In genomic region chr4:2395584-2395983, GRCh38 we compare ENCODE assay signal across 1 cellular context.
TF ChIP-seq lines count a peak whose summit lies in the region.

No MANE protein-coding gene starts in this region.

TF ChIP-seq in HepG2, 621 proteins besides CTCF, POLR2A, EP300 and RAD21:
- TF ChIP-seq RAD51 (IDR thresholded peaks at IDR 0.05; ENCODE audit: borderline replicate concordance) = no peak
- TF ChIP-seq, protein P1, sequence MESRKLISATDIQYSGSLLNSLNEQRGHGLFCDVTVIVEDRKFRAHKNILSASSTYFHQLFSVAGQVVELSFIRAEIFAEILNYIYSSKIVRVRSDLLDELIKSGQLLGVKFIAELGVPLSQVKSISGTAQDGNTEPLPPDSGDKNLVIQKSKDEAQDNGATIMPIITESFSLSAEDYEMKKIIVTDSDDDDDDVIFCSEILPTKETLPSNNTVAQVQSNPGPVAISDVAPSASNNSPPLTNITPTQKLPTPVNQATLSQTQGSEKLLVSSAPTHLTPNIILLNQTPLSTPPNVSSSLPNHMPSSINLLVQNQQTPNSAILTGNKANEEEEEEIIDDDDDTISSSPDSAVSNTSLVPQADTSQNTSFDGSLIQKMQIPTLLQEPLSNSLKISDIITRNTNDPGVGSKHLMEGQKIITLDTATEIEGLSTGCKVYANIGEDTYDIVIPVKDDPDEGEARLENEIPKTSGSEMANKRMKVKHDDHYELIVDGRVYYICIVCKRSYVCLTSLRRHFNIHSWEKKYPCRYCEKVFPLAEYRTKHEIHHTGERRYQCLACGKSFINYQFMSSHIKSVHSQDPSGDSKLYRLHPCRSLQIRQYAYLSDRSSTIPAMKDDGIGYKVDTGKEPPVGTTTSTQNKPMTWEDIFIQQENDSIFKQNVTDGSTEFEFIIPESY (CRISPR knock-in tag; IDR thresholded peaks at IDR 0.05) = peak; percentile 68; the same call in 1 of the 2 replicates
TF ChIP-seq in HepG2: peak in this region for 1.
